Comparison of ENCODE assay signal across 9 cellular contexts in the genomic region with DNA sequence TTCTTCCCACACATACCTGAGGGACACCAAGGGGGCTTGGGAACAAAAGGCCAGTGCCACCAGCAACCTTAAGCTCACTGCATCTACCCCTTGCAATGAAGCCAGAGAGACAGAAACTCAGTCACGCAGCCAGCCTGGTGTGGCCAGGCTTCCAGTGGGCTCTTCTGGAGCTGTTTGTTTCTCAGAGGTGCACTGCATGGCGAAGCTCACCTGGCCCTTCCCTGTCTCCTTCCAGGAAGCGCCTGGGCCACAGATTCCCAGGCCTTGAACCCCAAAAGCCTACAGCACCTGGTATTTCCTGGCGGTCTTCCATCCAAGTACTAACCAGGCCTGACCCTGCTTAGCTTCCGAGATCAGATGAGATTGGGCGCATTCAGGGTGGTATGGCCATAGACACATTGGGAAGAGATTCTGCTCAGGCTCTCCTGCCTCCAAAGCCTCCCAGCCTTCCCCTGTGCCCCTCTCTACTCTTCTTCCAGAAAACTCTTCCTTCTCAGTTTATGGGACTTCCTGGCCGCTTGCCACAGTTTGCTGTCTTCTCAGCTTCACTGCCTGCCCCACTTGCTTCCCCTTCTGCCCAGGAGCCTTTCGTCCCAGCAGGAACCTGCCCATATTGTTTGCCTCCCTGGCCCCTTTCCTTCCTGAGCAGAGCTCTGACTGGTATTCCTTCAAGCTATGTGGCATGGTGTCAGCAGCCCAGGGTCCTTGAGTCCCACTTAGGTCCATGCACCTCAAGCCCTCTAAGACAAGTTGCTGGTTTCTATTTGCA. TPM values are rescaled to one million over a fixed set of nuclear protein-coding genes. Genes with fewer than 3 reads are reported as not detected.
A peak's percentile ranks its signal among the peaks of the same experiment; 100 is the strongest.
DNase-seq lines count a peak whose midpoint lies in the region; ATAC-seq and TF ChIP-seq lines count a peak whose summit lies in the region.
"Had no signal": no experiment of that assay in that cellular context is flagged by ENCODE, and none has a peak within 500 bp of the region (broad histone marks: within the 10 kb centered on the region; RNA-seq: fewer than 3 reads in every experiment).

No MANE protein-coding gene starts in this region.

- peaks cover 17 to 74% (median 56%) of the 10 kb centered on the region in 9 donors for H3K4me1 ChIP-seq in heart right ventricle
- peaks cover 5 to 24% of the 10 kb centered on the region in 2 donors for H3K4me1 ChIP-seq in ascending aorta
- peaks cover 3% of the 10 kb centered on the region for H3K4me1 ChIP-seq in mesendoderm (ENCODE audit: control insufficient read depth, low read depth, low read length)

- peak overlapping the region; percentile 93 for H3K9ac ChIP-seq in mesendoderm (ENCODE audit: low read length)

- no peak overlapping the region for H3K18ac ChIP-seq in mesendoderm (ENCODE audit: low read length)

- H4K5ac ChIP-seq in mesendoderm (ENCODE audit: low read length), result no peak overlapping the region

- H2AK5ac ChIP-seq in mesendoderm (ENCODE audit: low read length), result no peak overlapping the region

- H3K79me1 ChIP-seq in mesendoderm (ENCODE audit: low read length), result no peaks in the 10 kb centered on the region

- H3K36me3 ChIP-seq in heart right ventricle (peaks cover 0 to 58% (median 6%) of the 10 kb centered on the region in 9 donors), ascending aorta (peaks cover under 1 to 24% of the 10 kb centered on the region in 2 donors), mesendoderm (ENCODE audit: control insufficient read depth, insufficient read depth, low read length) (peaks cover 4% of the 10 kb centered on the region)

- intact Hi-C loops in heart right ventricle (cut with DNase I), result loop anchor here in 7 of 10 donors (2.0 to 10.0 kb wide), 8 partner anchors 15 to 177 kb away; a partner anchor contains a TSS
- intact Hi-C loops in Right ventricle myocardium inferior (cut with DNase I), result loop anchor here (2.0 to 10.0 kb wide), 3 partner anchors 17 to 307 kb away; a partner anchor contains a TSS
- intact Hi-C loops in ascending aorta (cut with DNase I), result loop anchor here (5.0 kb wide), 1 partner anchor 54 kb away; no protein-coding TSS in a partner anchor

- no peak for DNase-seq in heart right ventricle
- DNase-seq in Right ventricle myocardium inferior (ENCODE audit: missing footprints), result no peak
- DNase-seq in ascending aorta (ENCODE audit: low spot score in 2 of 2), result no peak
- DNase-seq in mesendoderm, result no peak
- no peak for DNase-seq in NCI-H82 (lab: John Stamatoyannopoulos, UW)
- DNase-seq in glomerular visceral epithelial cell (ENCODE audit: extremely low spot score), result no peak
- DNase-seq: foreskin keratinocyte had no signal

- H2BK5ac ChIP-seq in mesendoderm (ENCODE audit: low read length), result no peak overlapping the region

- no peak overlapping the region for H4K8ac ChIP-seq in mesendoderm (ENCODE audit: low read depth, low read length)

- H3K4me3 ChIP-seq in heart right ventricle (peak overlapping the region in 7 of 10 donors; percentile 67 to 88 (median 76)), ascending aorta (peak overlapping the region in 1 of 2 donors; percentile 93), mesendoderm (ENCODE audit: low read length) (no peak overlapping the region)

- no peak overlapping the region for H3K4ac ChIP-seq in mesendoderm (ENCODE audit: low read depth, low read length)

- 74 to 91% methylated on average over 8 of the region's 8 CpGs for WGBS in heart right ventricle, 2 donors
- no CpG with 5 or more reads among the region's 8 CpGs for WGBS in mesendoderm (ENCODE audit: extremely low coverage, insufficient coverage, low lambda C conversion rate)

- H2BK120ac ChIP-seq in mesendoderm (ENCODE audit: low read depth, low read length), result no peak overlapping the region

- no peak overlapping the region for H3K4me2 ChIP-seq in mesendoderm (ENCODE audit: low read length)

- ATAC-seq in heart right ventricle (no peak), Right ventricle myocardium inferior (no peak), GM19035 (IDR thresholded peaks at IDR 0.05; ENCODE audit: unreplicated experiment) (no peak), HG02642 (IDR thresholded peaks at IDR 0.05; ENCODE audit: poor library complexity, unreplicated experiment) (no peak)

- H3K23ac ChIP-seq in mesendoderm (ENCODE audit: low read length), result no peak overlapping the region

- no peaks in the 10 kb centered on the region for H3K9me3 ChIP-seq in heart right ventricle
- no peaks in the 10 kb centered on the region for H3K9me3 ChIP-seq in ascending aorta

- TF ChIP-seq CTCF in heart right ventricle (IDR thresholded peaks at IDR 0.05) (no peak), ascending aorta (IDR thresholded peaks at IDR 0.05) (no peak)

- H3K27ac ChIP-seq in heart right ventricle, result peak overlapping the region; percentile 9 to 97 (median 93)
- H3K27ac ChIP-seq in ascending aorta, result peak overlapping the region; percentile 86 to 89
- no peak overlapping the region for H3K27ac ChIP-seq in mesendoderm (ENCODE audit: low read depth, low read length)

- H2BK15ac ChIP-seq in mesendoderm (replicated peaks; ENCODE audit: low read depth), result no peak overlapping the region

- H3K79me2 ChIP-seq in mesendoderm (ENCODE audit: control insufficient read depth, insufficient read depth, low read length), result no peaks in the 10 kb centered on the region

- H3K27me3 ChIP-seq in heart right ventricle (no peaks in the 10 kb centered on the region), ascending aorta (no peaks in the 10 kb centered on the region), mesendoderm (ENCODE audit: insufficient read depth, low read length, poor library complexity) (no peaks in the 10 kb centered on the region)
- H3K27me3 ChIP-seq: foreskin keratinocyte had no signal

- H3K56ac ChIP-seq in mesendoderm (ENCODE audit: low read length), result no peak overlapping the region

RNA-seq across cellular contexts. Expression of a gene that starts 1.6 kb away (rescaled TPM):
- total RNA-seq in heart right ventricle (10 to 100 TPM; 58.1 to 84.1 (median 69.4) TPM), Right ventricle myocardium inferior (84.7 TPM), ascending aorta (27.6 TPM)
- 10 to 100 TPM; 50.5 to 83.6 TPM for polyA plus RNA-seq in heart right ventricle
- polyA plus RNA-seq in mesendoderm (2013, experiment 1 of 2), result 7.5 TPM
- 8.7 TPM for polyA plus RNA-seq in mesendoderm (2013, experiment 2 of 2)

RNA-seq across cellular contexts. Expression of a gene that starts 16.4 kb away (rescaled TPM):
- 10 to 100 TPM; 15.8 to 30.0 (median 22.8) TPM for total RNA-seq in heart right ventricle
- 10 to 100 TPM; 23.8 to 51.6 TPM for polyA plus RNA-seq in heart right ventricle
- 24.4 TPM for total RNA-seq in Right ventricle myocardium inferior
- 64.8 TPM for total RNA-seq in ascending aorta
- polyA plus RNA-seq in mesendoderm (2013, experiment 1 of 2), result 56.1 TPM
- 55.8 TPM for polyA plus RNA-seq in mesendoderm (2013, experiment 2 of 2)

RNA-seq across cellular contexts. Expression of a gene that starts 20.8 kb away (rescaled TPM):
- total RNA-seq in heart right ventricle, result 100 to 1,000 TPM; 148 to 220 (median 162) TPM
- 100 to 1,000 TPM; 359 to 379 TPM for polyA plus RNA-seq in heart right ventricle
- 175 TPM for total RNA-seq in Right ventricle myocardium inferior
- total RNA-seq in ascending aorta, result 189 TPM
- polyA plus RNA-seq in mesendoderm (2013, experiment 1 of 2), result 307 TPM
- polyA plus RNA-seq in mesendoderm (2013, experiment 2 of 2), result 321 TPM

RNA-seq across cellular contexts. Expression of a gene that starts 26.6 kb away (rescaled TPM):
- 100 to 1,000 TPM in 1 of 10 donors, 10 to 100 TPM in 9; 56.3 to 100 (median 67.5) TPM for total RNA-seq in heart right ventricle
- polyA plus RNA-seq in heart right ventricle, result 100 to 1,000 TPM in 1 of 2 donors, 10 to 100 TPM in 1; 17.3 to 104 TPM
- total RNA-seq in Right ventricle myocardium inferior, result 71.1 TPM
- total RNA-seq in ascending aorta, result 100 TPM
- polyA plus RNA-seq in mesendoderm (2013, experiment 1 of 2), result 5.4 TPM
- 5.4 TPM for polyA plus RNA-seq in mesendoderm (2013, experiment 2 of 2)

RNA-seq across cellular contexts. Expression of a gene that starts 57.0 kb away (rescaled TPM):
- total RNA-seq in heart right ventricle (1 to 10 TPM in 2 of 10 donors, under 1 TPM in 8; 0.25 to 1.3 (median 0.64) TPM), Right ventricle myocardium inferior (0.51 TPM), ascending aorta (2.1 TPM)
- 1 to 10 TPM in 1 of 2 donors, under 1 TPM in 1; 0.66 to 2.2 TPM for polyA plus RNA-seq in heart right ventricle
- 1.3 TPM for polyA plus RNA-seq in mesendoderm (2013, experiment 1 of 2)
- polyA plus RNA-seq in mesendoderm (2013, experiment 2 of 2), result 1.3 TPM
